In genomic region chr10:15084502-15084922, GRCh38 we compare ENCODE assay signal across 8 cellular contexts. TPM values are rescaled to one million over a fixed set of nuclear protein-coding genes. Genes with fewer than 3 reads are reported as not detected.
A peak's percentile ranks its signal among the peaks of the same experiment; 100 is the strongest.
DNase-seq lines count a peak whose midpoint lies in the region; ATAC-seq and TF ChIP-seq lines count a peak whose summit lies in the region.

No MANE protein-coding gene starts in this region.

- H4K8ac ChIP-seq in IMR-90 (ENCODE audit: low read depth in 2 of 2, low read length in 2 of 2), result peak overlapping the region; percentile 41 to 73; a peak in 3 of 4 replicates

- intact Hi-C loops in IMR-90 (cut with micrococcal nuclease) (no loop called here), left ventricle myocardium inferior (cut with micrococcal nuclease) (no loop called here)

- H3K56ac ChIP-seq in IMR-90 (ENCODE audit: extremely low read depth, insufficient read depth, low read length), result no peak overlapping the region

- peak overlapping the region; percentile 85 for H2AFZ ChIP-seq in IMR-90 (replicated peaks; ENCODE audit: low read length, poor library complexity)

- H3K4me1 ChIP-seq in IMR-90 (ENCODE audit: control insufficient read depth, insufficient read depth, low read length) (peaks cover 5% of the 10 kb centered on the region; the same call in 1 of the 2 replicates), left ventricle myocardium inferior (peaks cover 13% of the 10 kb centered on the region), rectal smooth muscle tissue (ENCODE audit: control insufficient read depth, insufficient read depth, low read length) (no peaks in the 10 kb centered on the region)

- H3K14ac ChIP-seq in IMR-90 (replicated peaks; ENCODE audit: low read depth, low read length), result peak overlapping the region; percentile 40; the same call in 1 of the 2 replicates

- no peak overlapping the region for H2BK120ac ChIP-seq in IMR-90 (ENCODE audit: low read depth, low read length)

- H3K4me3 ChIP-seq in IMR-90 (ENCODE audit: insufficient read depth, low read depth, low read length), result peak overlapping the region; percentile 35
- peak overlapping the region; percentile 66 for H3K4me3 ChIP-seq in left ventricle myocardium inferior
- peak overlapping the region; percentile 59 for H3K4me3 ChIP-seq in rectal smooth muscle tissue (ENCODE audit: low read length)

- H3K23ac ChIP-seq in IMR-90 (ENCODE audit: low read depth, low read length), result 0 out of 2 replicates have a peak overlapping the region, but pooled peaks have one; percentile 18

- 55% methylated on average over 2 of the region's 7 CpGs; no CpG with 5 or more reads in 1 of the 2 experiments for WGBS in IMR-90 (ENCODE audit: extremely low coverage in 2 of 2, insufficient read length in 1 of 2), 2 experiments

- 0 out of 2 replicates have a peak overlapping the region, but pooled peaks have one; percentile 31 for H4K91ac ChIP-seq in IMR-90 (ENCODE audit: insufficient read depth, low read depth, low read length)

- H4K20me1 ChIP-seq in IMR-90 (ENCODE audit: insufficient read depth, low read length), result no peaks in the 10 kb centered on the region

- no TSS peak for BruUV-seq in IMR-90 (replicated peaks; lab: Mats Ljungman, UMichigan)

- H3K4me2 ChIP-seq in IMR-90 (ENCODE audit: low read depth, low read length), result peak overlapping the region; percentile 45

- peak; percentile 3; the same call in 1 of the 2 replicates for TF ChIP-seq CTCF in AG09319 (IDR thresholded peaks at IDR 0.05; ENCODE audit: low read depth, low read length)
- TF ChIP-seq CTCF in IMR-90 (conservative IDR thresholded peaks at IDR 0.05; ENCODE audit: low read depth, low read length), result no peak
- TF ChIP-seq CTCF in left ventricle myocardium inferior (IDR thresholded peaks at IDR 0.05; ENCODE audit: borderline replicate concordance), result no peak

- H3K27ac ChIP-seq in IMR-90 (ENCODE audit: insufficient read depth, low read length) (peak overlapping the region; percentile 1; the same call in 1 of the 2 replicates), left ventricle myocardium inferior (replicated peaks) (peak overlapping the region; percentile 73), rectal smooth muscle tissue (ENCODE audit: low read depth, low read length) (peak overlapping the region; percentile 12)

- H3K9me1 ChIP-seq in IMR-90 (ENCODE audit: insufficient read depth, low read length), result 0 out of 2 replicates have a peak, but pooled peaks cover 2% of the 10 kb centered on the region

- TF ChIP-seq POLR2A in IMR-90 (IDR thresholded peaks at IDR 0.05; ENCODE audit: low read depth, low read length), result no peak

- no peak overlapping the region for H2AK9ac ChIP-seq in IMR-90 (replicated peaks; ENCODE audit: low read depth, low read length, poor library complexity)

- peak overlapping the region; percentile 22 for H4K5ac ChIP-seq in IMR-90 (ENCODE audit: low read depth, low read length)

- DNase-seq in AG09319 (ENCODE audit: extremely low read depth, low read depth) (peak; percentile 91), IMR-90 (peak; percentile 92), amniotic epithelial cell (ENCODE audit: low read depth) (peak; percentile 98), left ventricle myocardium inferior (no peak), GF-D8 (lab: John Stamatoyannopoulos, UW) (no peak), NCI-H524 (lab: John Stamatoyannopoulos, UW) (no peak)

- no peak for TF ChIP-seq RAD21 in IMR-90 (IDR thresholded peaks at IDR 0.05; ENCODE audit: low read length)

- CTCF ChIA-PET in IMR-90 (lab: Yijun Ruan, JAX), result no interaction called here

- peak; percentile 86 for ATAC-seq in IMR-90 (ENCODE audit: low read depth)
- ATAC-seq in GM19467 (IDR thresholded peaks at IDR 0.05; ENCODE audit: unreplicated experiment), result no peak

- dilution Hi-C loops in IMR-90 (cut with HindIII; ENCODE audit: low sequenced_read_pairs, unreplicated experiment), result no loop called here

- POLR2A ChIA-PET in IMR-90 (lab: Charles Lee; ENCODE audit: unreplicated experiment), result no interaction called here

- no peaks in the 10 kb centered on the region for H3K79me1 ChIP-seq in IMR-90 (ENCODE audit: low read depth in 1 of 2, low read length in 2 of 2)

- H3K18ac ChIP-seq in IMR-90 (ENCODE audit: low read depth, low read length), result no peak overlapping the region

- H2BK15ac ChIP-seq in IMR-90 (ENCODE audit: low read depth, low read length), result no peak overlapping the region

- H3K36me3 ChIP-seq in IMR-90 (ENCODE audit: control insufficient read depth, insufficient read depth, low read length) (no peaks in the 10 kb centered on the region), left ventricle myocardium inferior (no peaks in the 10 kb centered on the region), rectal smooth muscle tissue (ENCODE audit: control insufficient read depth, insufficient read depth, low read length) (no peaks in the 10 kb centered on the region)

- H3K9ac ChIP-seq in IMR-90 (ENCODE audit: low read depth, low read length) (0 out of 2 replicates have a peak overlapping the region, but pooled peaks have one; percentile 53), rectal smooth muscle tissue (ENCODE audit: low read length) (no peak overlapping the region)

- in situ Hi-C loops in IMR-90 (cut with MboI; ENCODE audit: low sequenced_read_pairs), result loop anchor here (25.0 kb wide), 1 partner anchor 572 kb away; no protein-coding TSS in a partner anchor

- H2AK5ac ChIP-seq in IMR-90 (ENCODE audit: low read depth, low read length), result no peak overlapping the region

- H2BK20ac ChIP-seq in IMR-90 (ENCODE audit: low read depth, low read length), result no peak overlapping the region

- H3K27me3 ChIP-seq in IMR-90 (ENCODE audit: control insufficient read depth, insufficient read depth, low read length), result no peaks in the 10 kb centered on the region
- no peaks in the 10 kb centered on the region for H3K27me3 ChIP-seq in left ventricle myocardium inferior (ENCODE audit: low read depth)
- no peaks in the 10 kb centered on the region for H3K27me3 ChIP-seq in rectal smooth muscle tissue (ENCODE audit: control insufficient read depth, insufficient read depth, low read length)

- H2BK5ac ChIP-seq in IMR-90 (ENCODE audit: low read depth, low read length, poor library complexity, severe bottlenecking), result no peak overlapping the region

- peak overlapping the region; percentile 66; the same call in 1 of the 2 replicates for H3K4ac ChIP-seq in IMR-90 (ENCODE audit: low read depth, low read length)

- no peaks in the 10 kb centered on the region for H3K9me3 ChIP-seq in IMR-90 (ENCODE audit: control insufficient read depth, insufficient read depth, low read length)
- no peaks in the 10 kb centered on the region for H3K9me3 ChIP-seq in left ventricle myocardium inferior (replicated peaks)

TF ChIP-seq in IMR-90, 13 proteins besides CTCF, POLR2A, EP300 and RAD21:
- TF ChIP-seq USF2 (IDR thresholded peaks at IDR 0.05; ENCODE audit: low read depth, low read length) (no peak), MAFK (IDR thresholded peaks at IDR 0.05; ENCODE audit: low read depth, low read length) (no peak), MAZ (IDR thresholded peaks at IDR 0.05; ENCODE audit: borderline replicate concordance, low read depth, low read length) (peak; percentile 91), BHLHE40 (IDR thresholded peaks at IDR 0.05; ENCODE audit: low read depth, low read length) (no peak), CHD1 (IDR thresholded peaks at IDR 0.05; ENCODE audit: low read depth, low read length) (no peak), SMC3 (IDR thresholded peaks at IDR 0.05; ENCODE audit: low read depth, low read length) (no peak)

RNA-seq across cellular contexts. Expression of gene ACBD7, which starts 4.1 kb away (rescaled TPM):
- total RNA-seq in IMR-90 (2012; rRNA removed), result 0.54 and 1.1 TPM in 2 replicates
- polyA plus RNA-seq in IMR-90 (2012; rRNA removed), result 0.26 and 0.29 TPM in 2 replicates
- polyA plus RNA-seq in IMR-90 (2012; cell fraction: cytosol; rRNA removed), result 0.04 and 0.05 TPM in 2 replicates
- 0.15 TPM in 1 of 2 replicates, not detected in the other for polyA plus RNA-seq in IMR-90 (2012; cell fraction: nucleus; rRNA removed; ENCODE audit: low replicate concordance)
- total RNA-seq in left ventricle myocardium inferior, result not detected

RNA-seq across cellular contexts. Expression of gene RPP38, which starts 12.6 kb away (rescaled TPM):
- total RNA-seq in IMR-90 (2012; rRNA removed) (12.4 and 13.1 TPM in 2 replicates), left ventricle myocardium inferior (9.9 TPM)
- 18.0 and 19.0 TPM in 2 replicates for polyA plus RNA-seq in IMR-90 (2012; rRNA removed)
- polyA plus RNA-seq in IMR-90 (2012; cell fraction: cytosol; rRNA removed), result 6.4 and 12.3 TPM in 2 replicates
- polyA plus RNA-seq in IMR-90 (2012; cell fraction: nucleus; rRNA removed; ENCODE audit: low replicate concordance), result 3.0 and 6.7 TPM in 2 replicates

RNA-seq across cellular contexts. Expression of gene OLAH, which starts 40.8 kb away (rescaled TPM):
- under 0.01 TPM in 1 of 2 replicates, not detected in the other for total RNA-seq in IMR-90 (2012; rRNA removed)
- polyA plus RNA-seq in IMR-90 (2012; rRNA removed), result not detected in 2 replicates
- not detected in 2 replicates for polyA plus RNA-seq in IMR-90 (2012; cell fraction: cytosol; rRNA removed)
- polyA plus RNA-seq in IMR-90 (2012; cell fraction: nucleus; rRNA removed; ENCODE audit: low replicate concordance), result not detected in 2 replicates
- total RNA-seq in left ventricle myocardium inferior, result not detected

Comparison
In these comparisons a context has a peak if more than half of its experiments do, and no peak if none do; other contexts are left out.
1. DNase-seq: peak in AG09319 (single experiment), IMR-90 (single experiment) and amniotic epithelial cell (single experiment); none in left ventricle myocardium inferior (single experiment), GF-D8 (single experiment) and NCI-H524 (0 of 2).
2. H3K27ac ChIP-seq: peak in every context shown above with its lines; median percentile 73 in left ventricle myocardium inferior; 12 in rectal smooth muscle tissue; 1 in IMR-90.
3. Peak in every context shown above with its lines, with median percentiles within 50 percentile points of each other: H3K4me3 ChIP-seq.